8 cellular contexts compared by ENCODE assay signal in the genomic region with DNA sequence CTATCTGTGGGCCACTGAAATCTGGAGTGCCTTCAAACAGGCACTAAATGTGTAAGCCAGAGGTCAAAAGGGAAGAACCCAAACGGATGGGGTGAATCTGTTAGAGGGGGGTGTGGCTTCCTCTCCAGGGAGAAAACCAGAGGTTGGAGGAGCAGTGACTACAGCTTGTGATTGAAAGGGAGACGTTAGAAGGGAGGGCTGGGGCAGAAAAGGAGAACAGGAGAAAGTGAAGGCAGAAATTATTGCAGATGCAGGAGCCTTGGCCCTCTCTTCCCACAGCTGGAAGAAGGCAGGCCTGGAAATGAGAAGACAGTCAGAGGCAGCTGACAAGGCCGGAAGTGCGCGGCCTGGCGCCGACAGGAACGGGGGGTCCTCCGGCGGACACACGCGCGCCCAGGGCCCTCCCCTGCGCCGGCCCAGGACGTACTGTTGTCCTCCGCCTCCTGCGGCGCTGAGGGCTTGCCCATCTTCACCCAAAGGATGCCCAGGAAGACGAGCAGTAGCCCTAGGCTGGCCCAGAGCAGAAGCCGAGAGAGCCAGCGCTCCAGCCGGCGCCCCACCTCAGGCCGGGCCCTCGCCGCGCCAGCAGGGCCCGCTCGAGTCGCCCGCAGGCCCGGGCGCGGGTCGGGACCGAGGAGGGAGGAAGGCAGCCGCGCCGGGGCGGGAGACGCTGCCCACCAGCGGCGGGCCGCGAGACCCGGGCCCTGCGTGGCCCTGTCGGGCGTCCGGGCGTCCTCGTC. TPM values are rescaled to one million over a fixed set of nuclear protein-coding genes. Genes with fewer than 3 reads are reported as not detected.
DNase-seq lines count a peak whose midpoint lies in the region; ATAC-seq and TF ChIP-seq lines count a peak whose summit lies in the region.

No MANE protein-coding gene starts in this region.

- H3K4me1 Mint-ChIP-seq in naive thymus-derived CD4-positive, alpha-beta T cell = peaks cover 40 to 62% (median 58%) of the 10 kb centered on the region in 7 donors
- H3K4me1 Mint-ChIP-seq in stimulated activated naive CD8-positive, alpha-beta T cell treated with anti-CD3 and anti-CD28 coated beads, Interleukin-15, amount 100 ng/mL, for 72 hours = peaks cover 51% of the 10 kb centered on the region

- TF ChIP-seq CTCF in BE2C (IDR thresholded peaks at IDR 0.05; ENCODE audit: low read depth, low read length) (no peak), Panc1 (IDR thresholded peaks at IDR 0.05) (no peak)

- peaks cover 0 to 2% (median 0%) of the 10 kb centered on the region in 11 donors for H3K9me3 Mint-ChIP-seq in naive thymus-derived CD4-positive, alpha-beta T cell
- H3K9me3 Mint-ChIP-seq in stimulated activated naive CD8-positive, alpha-beta T cell treated with anti-CD3 and anti-CD28 coated beads, Interleukin-15, amount 100 ng/mL, for 72 hours = no peaks in the 10 kb centered on the region

- POLR2A ChIA-PET in Panc1 (lab: Charles Lee) = no interaction called here
- POLR2A ChIA-PET in naive thymus-derived CD4-positive, alpha-beta T cell (lab: Charles Lee) = interaction anchor here (0.8 to 2.8 kb wide), 14 partner anchors 9 to 1513 kb away, joined by 3 to 13 read pairs (median 4); a partner anchor contains a TSS

- in situ Hi-C loops in Panc1 (cut with HindIII; ENCODE audit: low pct_unique_long_range_greater_than_20kb, low sequenced_read_pairs) = no loop called here

- H3K4me3 ChIP-seq in BE2C (ENCODE audit: low read depth, low read length) (peak overlapping the region; percentile 62), Panc1 (ENCODE audit: low read depth in 2 of 2, low read length in 2 of 2) (peak overlapping the region; percentile 81 to 84)
- H3K4me3 ChIP-seq in naive thymus-derived CD4-positive, alpha-beta T cell (ENCODE audit: low read length) = peak overlapping the region; percentile 80

- peak overlapping the region; percentile 86 for H3K27ac ChIP-seq in Panc1 (ENCODE audit: low read length)
- peak overlapping the region; percentile 92 for H3K27ac ChIP-seq in naive thymus-derived CD4-positive, alpha-beta T cell (ENCODE audit: low read depth, low read length)

- H3K27me3 ChIP-seq in BE2C = no peaks in the 10 kb centered on the region
- H3K27me3 ChIP-seq in Panc1 (ENCODE audit: control insufficient read depth, insufficient read depth, low read length) = no peaks in the 10 kb centered on the region
- H3K27me3 ChIP-seq in naive thymus-derived CD4-positive, alpha-beta T cell (ENCODE audit: control insufficient read depth in 2 of 2, insufficient read depth in 2 of 2, low read length in 2 of 2) = no peaks in the 10 kb centered on the region

- H3K9me3 ChIP-seq in BE2C (no peaks in the 10 kb centered on the region), Panc1 (ENCODE audit: control insufficient read depth, insufficient read depth, low read depth, low read length) (no peaks in the 10 kb centered on the region)
- no peaks in the 10 kb centered on the region for H3K9me3 ChIP-seq in naive thymus-derived CD4-positive, alpha-beta T cell (ENCODE audit: control insufficient read depth in 2 of 3, low read length in 3 of 3)

- intact Hi-C loops in Panc1 (cut with micrococcal nuclease; ENCODE audit: unreplicated experiment) = no loop called here
- intact Hi-C loops in naive thymus-derived CD4-positive, alpha-beta T cell (cut with micrococcal nuclease) = loop anchor here (1.0 to 10.0 kb wide), 16 partner anchors 17 to 1659 kb away; a partner anchor contains a TSS

- H3K36me3 ChIP-seq in BE2C (peaks cover 10% of the 10 kb centered on the region), Panc1 (ENCODE audit: control insufficient read depth, insufficient read depth, low read length) (peaks cover 18% of the 10 kb centered on the region)
- H3K36me3 ChIP-seq in naive thymus-derived CD4-positive, alpha-beta T cell (ENCODE audit: control insufficient read depth in 2 of 3, insufficient read depth in 3 of 3, low read length in 3 of 3) = peaks cover 6 to 36% (median 9%) of the 10 kb centered on the region in 3 experiments

- peaks cover 0 to 18% (median 0%) of the 10 kb centered on the region in 5 donors for H3K27me3 Mint-ChIP-seq in naive thymus-derived CD4-positive, alpha-beta T cell
- no peaks in the 10 kb centered on the region for H3K27me3 Mint-ChIP-seq in stimulated activated naive CD8-positive, alpha-beta T cell treated with anti-CD3 and anti-CD28 coated beads, Interleukin-15, amount 100 ng/mL, for 72 hours

- no TSS peak for BruUV-seq in Panc1 (replicated peaks; lab: Mats Ljungman, UMichigan)

- H3K4me1 ChIP-seq in BE2C (peaks cover 6% of the 10 kb centered on the region; the same call in 1 of the 2 replicates), Panc1 (ENCODE audit: control insufficient read depth, insufficient read depth, low read length) (peaks cover 45% of the 10 kb centered on the region)
- H3K4me1 ChIP-seq in naive thymus-derived CD4-positive, alpha-beta T cell (ENCODE audit: control insufficient read depth in 2 of 2, insufficient read depth in 2 of 2, low read length in 2 of 2) = peaks cover 37 to 44% of the 10 kb centered on the region in 2 donors

- peak overlapping the region; percentile 95 to 99 (median 97) for H3K27ac Mint-ChIP-seq in naive thymus-derived CD4-positive, alpha-beta T cell
- peak overlapping the region; percentile 98 to 99 for H3K27ac Mint-ChIP-seq in stimulated activated naive CD8-positive, alpha-beta T cell treated with anti-CD3 and anti-CD28 coated beads, Interleukin-15, amount 100 ng/mL, for 72 hours

- CTCF ChIA-PET in Panc1 (lab: Charles Lee) = no interaction called here
- CTCF ChIA-PET in naive thymus-derived CD4-positive, alpha-beta T cell (lab: Charles Lee) = interaction anchor here (0.8 to 1.2 kb wide), 3 partner anchors 17 to 122 kb away, joined by 3 to 5 read pairs (median 3); no protein-coding TSS in a partner anchor

- H3K36me3 Mint-ChIP-seq in naive thymus-derived CD4-positive, alpha-beta T cell = peaks cover 11 to 28% (median 23%) of the 10 kb centered on the region in 5 donors

- ATAC-seq in GM18909 (IDR thresholded peaks at IDR 0.05; ENCODE audit: poor library complexity, unreplicated experiment) (peak; percentile 42), HG03135 (IDR thresholded peaks at IDR 0.05; ENCODE audit: unreplicated experiment) (peak; percentile 42), Panc1 (peak; percentile 72)
- peak; percentile 61 for ATAC-seq in naive thymus-derived CD4-positive, alpha-beta T cell
- ATAC-seq in stimulated activated naive CD8-positive, alpha-beta T cell treated with anti-CD3 and anti-CD28 coated beads, Interleukin-15, amount 100 ng/mL, for 72 hours = peak; percentile 70

- DNase-seq in BE2C (peak; percentile 72), Panc1 (ENCODE audit: low read depth, low spot score) (no peak), fibroblast of gingiva (ENCODE audit: low read depth) (peak; percentile 90)
- DNase-seq in activated T-helper 1 cell treated with anti-CD3 and anti-CD28 coated beads, Interleukin-2, amount 50 U/mL, for 16 hours (ENCODE audit: low read depth in 1 of 2, low spot score in 1 of 2) = peak; percentile 19 to 35
- peak in 8 of 9 donors; percentile 37 to 68 (median 52) for DNase-seq in naive thymus-derived CD4-positive, alpha-beta T cell
- peak; percentile 64 to 72 for DNase-seq in stimulated activated naive CD8-positive, alpha-beta T cell treated with anti-CD3 and anti-CD28 coated beads, Interleukin-15, amount 100 ng/mL, for 72 hours

- H3K4me3 Mint-ChIP-seq in naive thymus-derived CD4-positive, alpha-beta T cell = peak overlapping the region; percentile 93 to 100 (median 98)
- H3K4me3 Mint-ChIP-seq in stimulated activated naive CD8-positive, alpha-beta T cell treated with anti-CD3 and anti-CD28 coated beads, Interleukin-15, amount 100 ng/mL, for 72 hours = peak overlapping the region; percentile 88 to 96

RNA-seq across cellular contexts. Expression of a gene that starts 0.8 kb away (rescaled TPM):
- polyA plus RNA-seq in BE2C (2012; ENCODE audit: insufficient read depth, insufficient read length, low read depth) = 82.1 TPM
- total RNA-seq in Panc1 (2021; ENCODE audit: unreplicated experiment) = 89.8 TPM
- 75.3 TPM for polyA plus RNA-seq in Panc1 (2012; ENCODE audit: insufficient read length)
- 100 to 1,000 TPM in 4 of 5 experiments, 10 to 100 TPM in 1; 71.4 to 124 (median 118) TPM for total RNA-seq in naive thymus-derived CD4-positive, alpha-beta T cell
- 10 to 100 TPM; 27.0 to 46.6 TPM for polyA plus RNA-seq in naive thymus-derived CD4-positive, alpha-beta T cell

RNA-seq across cellular contexts. Expression of a gene that starts 15.7 kb away (rescaled TPM):
- polyA plus RNA-seq in BE2C (2012; ENCODE audit: insufficient read depth, insufficient read length, low read depth) = not detected
- not detected for total RNA-seq in Panc1 (2021; ENCODE audit: unreplicated experiment)
- not detected for polyA plus RNA-seq in Panc1 (2012; ENCODE audit: insufficient read length)
- total RNA-seq in naive thymus-derived CD4-positive, alpha-beta T cell = not detected
- polyA plus RNA-seq in naive thymus-derived CD4-positive, alpha-beta T cell = not detected

RNA-seq across cellular contexts. Expression of a gene that starts 41.4 kb away (rescaled TPM):
- polyA plus RNA-seq in BE2C (2012; ENCODE audit: insufficient read depth, insufficient read length, low read depth) = 2.0 TPM
- not detected for total RNA-seq in Panc1 (2021; ENCODE audit: unreplicated experiment)
- not detected for polyA plus RNA-seq in Panc1 (2012; ENCODE audit: insufficient read length)
- total RNA-seq in naive thymus-derived CD4-positive, alpha-beta T cell = not detected
- polyA plus RNA-seq in naive thymus-derived CD4-positive, alpha-beta T cell = not detected
